Comparison of ENCODE assay signal across 8 cellular contexts in the genomic region with DNA sequence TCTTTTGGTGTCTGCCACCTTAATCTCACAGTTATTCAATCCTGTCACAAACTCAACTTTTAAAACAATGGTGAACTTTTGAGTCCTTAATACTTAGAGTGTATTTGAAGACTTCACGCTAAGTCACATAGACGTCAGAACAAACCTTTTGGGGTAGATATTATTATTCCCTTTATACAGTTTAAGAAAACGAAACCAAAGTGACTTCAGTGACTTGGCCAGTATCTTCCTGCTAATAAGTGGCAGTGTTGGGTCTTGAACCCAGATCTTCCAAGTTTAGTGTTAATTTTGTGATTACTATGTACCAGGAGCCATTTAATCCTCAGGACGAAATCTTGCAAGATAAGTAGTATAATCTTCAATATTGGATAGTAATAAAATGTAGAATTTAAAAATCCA. TPM values are rescaled to one million over a fixed set of nuclear protein-coding genes. Genes with fewer than 3 reads are reported as not detected.
DNase-seq lines count a peak whose midpoint lies in the region; ATAC-seq, FAIRE-seq and TF ChIP-seq lines count a peak whose summit lies in the region.

No MANE protein-coding gene starts in this region.

- TF ChIP-seq CTCF in A673 (conservative IDR thresholded peaks at IDR 0.05; ENCODE audit: low read depth, low read length): no peak
- no peak for TF ChIP-seq CTCF in GM12878 (IDR thresholded peaks at IDR 0.05 in 2 of 3, conservative IDR thresholded peaks at IDR 0.05 in 1 of 3; ENCODE audit: control insufficient read depth in 2 of 3, extremely low read depth in 1 of 3, insufficient read depth in 1 of 3, low read depth in 3 of 3, low read length in 3 of 3)

- H3K79me2 ChIP-seq in GM12878 (ENCODE audit: control insufficient read depth, insufficient read depth, low read length): peaks cover 48% of the 10 kb centered on the region

- peak; percentile 64 for FAIRE-seq in GM12878 (lab: Jason Lieb, UNC)
- no peak for FAIRE-seq in HTR-8/SVneo (lab: Jason Lieb, UNC)

- TF ChIP-seq RAD21 in GM12878 (IDR thresholded peaks at IDR 0.05; ENCODE audit: insufficient read depth, low read depth, low read length): no peak

- POLR2A ChIA-PET in A673 (lab: Charles Lee; ENCODE audit: low non-redundant PET): no interaction called here
- POLR2A ChIA-PET in GM12878 (lab: Charles Lee): interaction anchor here (0.9 to 2.7 kb wide), 6 partner anchors 17 to 122 kb away, joined by 3 to 13 read pairs (median 6); partner anchors contain the start of genes C11orf54, MED17 and TAF1D

- H4K20me1 ChIP-seq in GM12878 (ENCODE audit: control insufficient read depth, insufficient read depth): no peaks in the 10 kb centered on the region

- H3K4me3 ChIP-seq in A673 (ENCODE audit: low read depth, low read length, poor library complexity, severe bottlenecking) (peak overlapping the region; percentile 70), GM12878 (peak overlapping the region; percentile 80), mononuclear cell (ENCODE audit: low read length) (peak overlapping the region; percentile 93)

- peak overlapping the region; percentile 82 for H3K4me2 ChIP-seq in GM12878 (ENCODE audit: control insufficient read depth, insufficient read depth)

- RAD21 ChIA-PET in GM12878 (lab: Charles Lee; ENCODE audit: unreplicated experiment): interaction anchor here (0.6 to 1.4 kb wide), 9 partner anchors 9 to 427 kb away, joined by 3 to 12 read pairs (median 3); partner anchors contain the start of genes C11orf54, MED17 and TAF1D

- ATAC-seq in GM18873 (IDR thresholded peaks at IDR 0.05; ENCODE audit: low FRiP score, unreplicated experiment) (peak; percentile 8), GM12878 (peak; percentile 13)

- intact Hi-C loops in A673 (cut with micrococcal nuclease; ENCODE audit: unreplicated experiment): no loop called here
- intact Hi-C loops in GM12878 (cut with micrococcal nuclease; ENCODE audit: unreplicated experiment): loop anchor here (2.0 kb wide), 1 partner anchor 123 kb away; the partner anchor contains the start of gene MED17

- H3K27me3 ChIP-seq in A673 (replicated peaks; ENCODE audit: insufficient read depth, low read depth, low read length, poor library complexity): no peaks in the 10 kb centered on the region
- no peaks in the 10 kb centered on the region for H3K27me3 ChIP-seq in GM12878 (replicated peaks in 1 of 2; ENCODE audit: control insufficient read depth in 2 of 2, insufficient read depth in 2 of 2, low read length in 1 of 2)
- H3K27me3 ChIP-seq in mononuclear cell (ENCODE audit: insufficient read depth, low read length): no peaks in the 10 kb centered on the region

- peak overlapping the region; percentile 94 for H3K9ac ChIP-seq in GM12878 (ENCODE audit: control insufficient read depth, insufficient read depth, low read length)

- WGBS in GM12878 (ENCODE audit: insufficient coverage, insufficient replicate concordance, low lambda C conversion rate, missing lambda C conversion rate): 0% methylated on average over 4 of the region's 4 CpGs

- TF ChIP-seq POLR2A in GM12878 (IDR thresholded peaks at IDR 0.05; ENCODE audit: low read depth, low read length): no peak

- in situ Hi-C loops in GM12878 (cut with MboI): no loop called here

- H2AFZ ChIP-seq in GM12878 (ENCODE audit: control insufficient read depth, low read depth, low read length): peak overlapping the region; percentile 97

- SMC1A ChIA-PET in GM12878 (lab: Charles Lee; ENCODE audit: uncharacterized antibody, unreplicated experiment): interaction anchor here (0.8 to 1.0 kb wide), 4 partner anchors 14 to 122 kb away, joined by 3 to 6 read pairs (median 4); partner anchors contain the start of genes C11orf54, MED17 and TAF1D

- H3K27ac ChIP-seq in A673 (ENCODE audit: low read depth, low read length, poor library complexity, severe bottlenecking) (peak overlapping the region; percentile 85), GM12878 (ENCODE audit: control insufficient read depth, insufficient read depth) (peak overlapping the region; percentile 83)

- peak; percentile 37 for DNase-seq in A673 (ENCODE audit: low spot score)
- peak; percentile 15 for DNase-seq in HS-5 (ENCODE audit: low read depth)
- DNase-seq in GM12878 (ENCODE audit: low read depth, low spot score): no peak
- no peak for DNase-seq in stimulated activated naive CD4-positive, alpha-beta T cell treated with Interleukin-2 at 50 U/mL for 16 hours (lab: John Stamatoyannopoulos, UW)
- no peak for DNase-seq in GM19238 (ENCODE audit: insufficient read length, low spot score)
- no peak for DNase-seq in HTR-8/SVneo (ENCODE audit: insufficient read length, low spot score)

- CTCF ChIA-PET in A673 (lab: Charles Lee) (no interaction called here), GM12878 (lab: Yijun Ruan, JAX) (interaction anchor here (0.7 to 1.3 kb wide), 6 partner anchors 10 to 433 kb away, joined by 3 to 5 read pairs (median 4); partner anchors contain the start of genes C11orf54 and TAF1D)

- BruUV-seq in A673 (replicated peaks; lab: Mats Ljungman, UMichigan) (no TSS peak), GM12878 (replicated peaks; lab: Mats Ljungman, UMichigan) (no TSS peak)

- TF ChIP-seq EP300 in GM12878 (IDR thresholded peaks at IDR 0.05; ENCODE audit: borderline replicate concordance in 1 of 2, control insufficient read depth in 1 of 2, low read depth in 2 of 2, low read length in 2 of 2): no peak

- no peaks in the 10 kb centered on the region for H3K9me3 ChIP-seq in A673 (ENCODE audit: low read depth, low read length, poor library complexity, severe bottlenecking)
- H3K9me3 ChIP-seq in GM12878 (replicated peaks; ENCODE audit: control insufficient read depth, insufficient read depth, low read length): no peaks in the 10 kb centered on the region
- no peaks in the 10 kb centered on the region for H3K9me3 ChIP-seq in mononuclear cell (ENCODE audit: low read depth, low read length)

- H3K4me1 ChIP-seq in A673 (ENCODE audit: insufficient read depth, low read length, poor library complexity, severe bottlenecking) (peaks cover 13% of the 10 kb centered on the region), GM12878 (ENCODE audit: control insufficient read depth, insufficient read depth, low read length) (peaks cover 4% of the 10 kb centered on the region; the same call in 1 of the 2 replicates), mononuclear cell (ENCODE audit: insufficient read depth, low read length) (peaks cover 10% of the 10 kb centered on the region)

- peaks cover 9% of the 10 kb centered on the region for H3K36me3 ChIP-seq in A673 (ENCODE audit: insufficient read depth, low read length, poor library complexity, severe bottlenecking)
- H3K36me3 ChIP-seq in GM12878 (ENCODE audit: control insufficient read depth in 2 of 2, insufficient read depth in 2 of 2, low read length in 1 of 2): 0 out of 4 replicates have a peak, but pooled peaks cover 0 to 5% of the 10 kb centered on the region in 2 experiments

TF ChIP-seq in GM12878, 131 proteins besides CTCF, POLR2A, EP300 and RAD21 (continues in another document):
- no peak for TF ChIP-seq DPF2 (IDR thresholded peaks at IDR 0.05)
- TF ChIP-seq MXI1 (IDR thresholded peaks at IDR 0.05; ENCODE audit: low read depth, low read length): no peak; the same call in 1 of the 2 replicates
- TF ChIP-seq TCF7 (IDR thresholded peaks at IDR 0.05; ENCODE audit: borderline replicate concordance): no peak
- TF ChIP-seq NR2C1 (IDR thresholded peaks at IDR 0.05): no peak
- TF ChIP-seq, protein P1, sequence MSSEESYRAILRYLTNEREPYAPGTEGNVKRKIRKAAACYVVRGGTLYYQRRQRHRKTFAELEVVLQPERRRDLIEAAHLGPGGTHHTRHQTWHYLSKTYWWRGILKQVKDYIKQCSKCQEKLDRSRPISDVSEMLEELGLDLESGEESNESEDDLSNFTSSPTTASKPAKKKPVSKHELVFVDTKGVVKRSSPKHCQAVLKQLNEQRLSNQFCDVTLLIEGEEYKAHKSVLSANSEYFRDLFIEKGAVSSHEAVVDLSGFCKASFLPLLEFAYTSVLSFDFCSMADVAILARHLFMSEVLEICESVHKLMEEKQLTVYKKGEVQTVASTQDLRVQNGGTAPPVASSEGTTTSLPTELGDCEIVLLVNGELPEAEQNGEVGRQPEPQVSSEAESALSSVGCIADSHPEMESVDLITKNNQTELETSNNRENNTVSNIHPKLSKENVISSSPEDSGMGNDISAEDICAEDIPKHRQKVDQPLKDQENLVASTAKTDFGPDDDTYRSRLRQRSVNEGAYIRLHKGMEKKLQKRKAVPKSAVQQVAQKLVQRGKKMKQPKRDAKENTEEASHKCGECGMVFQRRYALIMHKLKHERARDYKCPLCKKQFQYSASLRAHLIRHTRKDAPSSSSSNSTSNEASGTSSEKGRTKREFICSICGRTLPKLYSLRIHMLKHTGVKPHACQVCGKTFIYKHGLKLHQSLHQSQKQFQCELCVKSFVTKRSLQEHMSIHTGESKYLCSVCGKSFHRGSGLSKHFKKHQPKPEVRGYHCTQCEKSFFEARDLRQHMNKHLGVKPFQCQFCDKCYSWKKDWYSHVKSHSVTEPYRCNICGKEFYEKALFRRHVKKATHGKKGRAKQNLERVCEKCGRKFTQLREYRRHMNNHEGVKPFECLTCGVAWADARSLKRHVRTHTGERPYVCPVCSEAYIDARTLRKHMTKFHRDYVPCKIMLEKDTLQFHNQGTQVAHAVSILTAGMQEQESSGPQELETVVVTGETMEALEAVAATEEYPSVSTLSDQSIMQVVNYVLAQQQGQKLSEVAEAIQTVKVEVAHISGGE (CRISPR knock-in tag; IDR thresholded peaks at IDR 0.05): no peak
- TF ChIP-seq KLF5 (IDR thresholded peaks at IDR 0.05; ENCODE audit: partially characterized antibody): no peak

RNA-seq across cellular contexts. Expression of gene CEP295, which starts 0.7 kb away (rescaled TPM):
- 34.5 and 37.3 TPM in 2 replicates for total RNA-seq in A673 (2021)
- total RNA-seq in GM12878 (2013; cell fraction: nucleolus; rRNA removed): 125 and 128 TPM in 2 replicates
- 33.4 and 41.1 TPM in 2 replicates for total RNA-seq in GM12878 (2014; rRNA removed)
- total RNA-seq in GM12878 (2014; rRNA removed; fragmentation: Illumina TruSeq; extraction: Trizol): 41.4 and 42.9 TPM in 2 replicates
- 20.8 and 21.3 TPM in 2 replicates for total RNA-seq in GM12878 (2021)
- 5.5 TPM for polyA plus RNA-seq in GM12878 (2011; ENCODE audit: low read depth)
- polyA plus RNA-seq in GM12878 (2011; rRNA removed): 23.2 and 36.2 TPM in 2 replicates
- polyA plus RNA-seq in GM12878 (2011; cell fraction: cytosol; rRNA removed): 8.0 and 8.6 TPM in 2 replicates
- 30.4 and 32.9 TPM in 2 replicates for polyA plus RNA-seq in GM12878 (2011; cell fraction: nucleus; rRNA removed)
- 6.9 and 10.2 TPM in 2 replicates for polyA plus RNA-seq in GM12878 (2012)
- 24.7 and 31.3 TPM in 2 replicates for polyA plus RNA-seq in GM12878 (2014; fragmentation: Illumina TruSeq; extraction: Trizol)
- polyA plus RNA-seq in GM12878 (2014; fragmentation: Nextera tagmentation; extraction: Ambion mirVana): 1 to 10 TPM; 5.6 to 6.0 TPM
- 14.5 and 15.2 TPM in 2 replicates for polyA plus RNA-seq in GM12878 (2014; rRNA removed)
- polyA plus RNA-seq in GM12878 (2016; fragmentation: Nextera tagmentation; extraction: Ambion mirVana): 1 to 10 TPM; 7.4 to 7.8 TPM
- polyA minus RNA-seq in GM12878 (2011; rRNA and poly(A)+ RNA removed): 36.9 and 49.2 TPM in 2 replicates
- polyA minus RNA-seq in GM12878 (2011; cell fraction: cytosol; rRNA and poly(A)+ RNA removed): 17.4 and 24.0 TPM in 2 replicates
- polyA minus RNA-seq in GM12878 (2011; cell fraction: nucleus; rRNA and poly(A)+ RNA removed): 57.8 and 80.4 TPM in 2 replicates
- total RNA-seq in mononuclear cell: 22.6 TPM

Comparison
In these comparisons a context has a peak if more than half of its experiments do, and no peak if none do; other contexts are left out.
1. DNase-seq: peak in A673 (single experiment) and HS-5 (single experiment); none in GM12878 (single experiment), stimulated activated naive CD4-positive, alpha-beta T cell treated with Interleukin-2 at 50 U/mL for 16 hours (single experiment), GM19238 (single experiment) and HTR-8/SVneo (single experiment).
2. Peak in every context shown above with its lines, with median percentiles within 50 percentile points of each other: H3K4me3 ChIP-seq.